Comparison of ENCODE assay signal across 28 cellular contexts in genomic region chr1:5780324-5780716, GRCh38.
"Had no signal": no experiment of that assay in that cellular context is flagged by ENCODE, and none has a peak within 500 bp of the region (broad histone marks: within the 10 kb centered on the region; RNA-seq: fewer than 3 reads in every experiment).

No MANE protein-coding gene starts in this region.

- H3K9ac ChIP-seq: neural progenitor cell had no signal

- H3K4me3 ChIP-seq: colonic mucosa, esophagus muscularis mucosa, heart right ventricle, left lung, neural progenitor cell, psoas muscle, skin epidermis, spleen, thoracic aorta, tibial nerve, upper lobe of left lung had no signal

- DNase-seq: colonic mucosa; effector CD8-positive, alpha-beta T cell; glutamatergic neuron; heart right ventricle; hippocampal formation; left cardiac atrium; mesenchymal stem cell; midbrain; naive thymus-derived CD4-positive, alpha-beta T cell; nucleus accumbens; right cardiac atrium; spleen; stimulated activated naive B cell treated with anti-CD40 and anti-IgM and Interleukin-4, amounts not matched to agents 10 μg/mL and 1 μg/mL and 100 μg/mL, for 72 hours; upper lobe of left lung had no signal

- H3K4me2 ChIP-seq: neural progenitor cell had no signal

- H3K36me3 ChIP-seq: colonic mucosa, esophagus muscularis mucosa, heart right ventricle, left lung, neural progenitor cell, spleen, thoracic aorta, tibial nerve, upper lobe of left lung had no signal

- H3K27ac ChIP-seq: colonic mucosa, esophagus muscularis mucosa, foreskin keratinocyte, heart right ventricle, left lung, neural progenitor cell, psoas muscle, skin epidermis, spleen, thoracic aorta, tibial nerve, upper lobe of left lung had no signal

- H3K9me3 Mint-ChIP-seq: stimulated activated naive CD8-positive, alpha-beta T cell treated with anti-CD3 and anti-CD28 coated beads, Interleukin-15, Interleukin-2, amounts not matched to agents 100 ng/mL and 50 ng/mL, for 24 hours had no signal

- H3K27ac Mint-ChIP-seq: dendritic cell treated with granulocyte-macrophage colony-stimulating factor and Interleukin-4, amounts not matched to agents 40 ng/mL and 50 ng/mL, for 4 days; naive thymus-derived CD4-positive, alpha-beta T cell; nephron; neural progenitor cell; stimulated activated naive B cell treated with anti-CD40 and anti-IgM and Interleukin-4, amounts not matched to agents 10 μg/mL and 1 μg/mL and 100 μg/mL, for 72 hours; stimulated activated naive CD8-positive, alpha-beta T cell treated with anti-CD3 and anti-CD28 coated beads, Interleukin-15, Interleukin-2, amounts not matched to agents 100 ng/mL and 50 ng/mL, for 24 hours had no signal

- H3K9me3 ChIP-seq: colonic mucosa, esophagus muscularis mucosa, psoas muscle, thoracic aorta had no signal

- H3K36me3 Mint-ChIP-seq: naive thymus-derived CD4-positive, alpha-beta T cell; neural progenitor cell; stimulated activated naive B cell treated with anti-CD40 and anti-IgM and Interleukin-4, amounts not matched to agents 10 μg/mL and 1 μg/mL and 100 μg/mL, for 72 hours had no signal

- H3K4me1 ChIP-seq: colonic mucosa, esophagus muscularis mucosa, foreskin keratinocyte, heart right ventricle, left lung, neural progenitor cell, psoas muscle, spleen, tibial nerve, upper lobe of left lung had no signal

- H3K4me1 Mint-ChIP-seq: naive thymus-derived CD4-positive, alpha-beta T cell; nephron; stimulated activated naive B cell treated with anti-CD40 and anti-IgM and Interleukin-4, amounts not matched to agents 10 μg/mL and 1 μg/mL and 100 μg/mL, for 72 hours had no signal

- ATAC-seq: heart right ventricle; left cardiac atrium; left lung; naive thymus-derived CD4-positive, alpha-beta T cell; psoas muscle; right cardiac atrium; stimulated activated naive B cell treated with anti-CD40 and anti-IgM and Interleukin-4, amounts not matched to agents 10 μg/mL and 1 μg/mL and 100 μg/mL, for 72 hours had no signal

- H3K27me3 ChIP-seq: colonic mucosa, foreskin keratinocyte, neural progenitor cell, tibial nerve, upper lobe of left lung had no signal

- H3K4me3 Mint-ChIP-seq: dendritic cell treated with granulocyte-macrophage colony-stimulating factor and Interleukin-4, amounts not matched to agents 40 ng/mL and 50 ng/mL, for 4 days; naive thymus-derived CD4-positive, alpha-beta T cell; nephron; neural progenitor cell; stimulated activated naive B cell treated with anti-CD40 and anti-IgM and Interleukin-4, amounts not matched to agents 10 μg/mL and 1 μg/mL and 100 μg/mL, for 72 hours; stimulated activated naive CD8-positive, alpha-beta T cell treated with anti-CD3 and anti-CD28 coated beads, Interleukin-15, Interleukin-2, amounts not matched to agents 100 ng/mL and 50 ng/mL, for 24 hours had no signal

- H2AFZ ChIP-seq: neural progenitor cell had no signal

- FAIRE-seq: endothelial cell of umbilical vein, islet of Langerhans, urothelium cell line had no signal
